8 cellular contexts compared by ENCODE assay signal in the genomic region with DNA sequence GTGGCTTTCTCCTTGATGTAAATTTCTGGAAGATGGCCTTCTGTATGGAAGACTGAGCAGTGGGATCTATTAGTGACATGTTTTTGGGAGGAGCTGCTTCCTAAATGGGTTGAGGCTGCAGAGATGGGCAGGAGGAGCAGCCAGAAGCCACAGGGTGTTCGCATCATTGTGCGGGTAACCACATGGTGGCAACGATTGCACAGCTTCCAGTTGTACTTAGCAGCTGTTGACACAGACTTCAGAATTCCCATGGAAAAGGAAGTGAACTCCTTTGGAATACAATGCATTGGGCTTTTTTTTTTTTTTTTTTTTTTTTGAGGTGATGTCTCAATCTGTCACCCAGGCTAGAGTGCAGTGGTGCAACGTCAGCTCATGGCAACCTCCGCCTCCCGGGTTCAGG.
DNase-seq lines count a peak whose midpoint lies in the region; ATAC-seq and TF ChIP-seq lines count a peak whose summit lies in the region.

No MANE protein-coding gene starts in this region.

- in situ Hi-C loops in astrocyte of the cerebellum (cut with HindIII; ENCODE audit: low sequenced_read_pairs), result no loop called here

- no peak for ATAC-seq in GM18517 (IDR thresholded peaks at IDR 0.05; ENCODE audit: unreplicated experiment)

- DNase-seq in COR-L47 (lab: John Stamatoyannopoulos, UW) (peak; percentile 14), LNCaP clone FGC (ENCODE audit: low read depth) (peak; percentile 50), astrocyte of the cerebellum (ENCODE audit: low read depth) (peak; percentile 15), left kidney (ENCODE audit: low read depth, low spot score) (peak; percentile 64), NCI-H774 (lab: John Stamatoyannopoulos, UW) (no peak)
- no peak for DNase-seq in activated CD8-positive, alpha-beta memory T cell treated with anti-CD3 and anti-CD28 coated beads, Interleukin-2, amount 50 U/mL, for 4 hours
- DNase-seq in activated effector memory CD4-positive, alpha-beta T cell treated with Interleukin-2 at 50 U/mL for 16 hours, result no peak

- peak; percentile 74 for TF ChIP-seq CTCF in LNCaP clone FGC (IDR thresholded peaks at IDR 0.05; ENCODE audit: control insufficient read depth, extremely low read depth, insufficient read depth)
- no peak for TF ChIP-seq CTCF in astrocyte of the cerebellum (IDR thresholded peaks at IDR 0.05; ENCODE audit: low read depth, low read length, missing control alignments)

- H3K4me3 ChIP-seq in LNCaP clone FGC (ENCODE audit: low read depth, low read length) (no peak overlapping the region), astrocyte of the cerebellum (ENCODE audit: low read depth, low read length) (no peak overlapping the region)

Comparison
In these comparisons a context has a peak if more than half of its experiments do, and no peak if none do; other contexts are left out.
1. DNase-seq: peak in COR-L47 (single experiment), LNCaP clone FGC (single experiment), astrocyte of the cerebellum (single experiment) and left kidney (single experiment); none in activated CD8-positive, alpha-beta memory T cell treated with anti-CD3 and anti-CD28 coated beads, Interleukin-2, amount 50 U/mL, for 4 hours (single experiment), NCI-H774 (single experiment) and activated effector memory CD4-positive, alpha-beta T cell treated with Interleukin-2 at 50 U/mL for 16 hours (single experiment).